Comparison of ENCODE assay signal across 8 cellular contexts in genomic region chr6:87832025-87832825, GRCh38.
DNase-seq lines count a peak whose midpoint lies in the region; ATAC-seq and TF ChIP-seq lines count a peak whose summit lies in the region.

No MANE protein-coding gene starts in this region.

- H3K79me2 ChIP-seq in neural cell (replicated peaks; ENCODE audit: insufficient read depth, low read length), result no peaks in the 10 kb centered on the region

- DNase-seq in NCI-H1092 treated with DMSO at 0.1 percent for 48 hours (lab: John Stamatoyannopoulos, UW) (peak; percentile 62), NCI-H1092 (lab: John Stamatoyannopoulos, UW) (no peak), RWPE2 (ENCODE audit: low spot score) (no peak), hepatic stellate cell (ENCODE audit: low spot score) (no peak)
- DNase-seq in effector memory CD4-positive, alpha-beta T cell, result no peak

- H3K4me3 ChIP-seq in RWPE2 (ENCODE audit: severe bottlenecking) (peak overlapping the region; percentile 29), neural cell (ENCODE audit: low read length) (peak overlapping the region; percentile 24)
- H3K4me3 ChIP-seq in effector memory CD4-positive, alpha-beta T cell (ENCODE audit: insufficient read depth, low read depth, low read length, poor library complexity, severe bottlenecking), result peak overlapping the region; percentile 46

- H3K9me3 Mint-ChIP-seq in IgD-negative memory B cell, result no peaks in the 10 kb centered on the region

- peaks cover 8% of the 10 kb centered on the region for H3F3A ChIP-seq in neural cell (ENCODE audit: insufficient read depth, low read length, poor library complexity, severe bottlenecking)

- peak; percentile 73 for TF ChIP-seq CTCF in RWPE2 (IDR thresholded peaks at IDR 0.05; ENCODE audit: poor library complexity, severe bottlenecking)
- peak; percentile 85 for TF ChIP-seq CTCF in neural cell (IDR thresholded peaks at IDR 0.05; ENCODE audit: poor library complexity, severe bottlenecking)

- H3K9ac ChIP-seq in neural cell (ENCODE audit: low read length), result peak overlapping the region; percentile 58

- H4K20me1 ChIP-seq in neural cell (ENCODE audit: insufficient read depth), result no peaks in the 10 kb centered on the region

- peaks cover 3% of the 10 kb centered on the region for H3K4me1 ChIP-seq in RWPE2 (ENCODE audit: insufficient read depth, poor library complexity, severe bottlenecking)
- H3K4me1 ChIP-seq in effector memory CD4-positive, alpha-beta T cell (ENCODE audit: control insufficient read depth, insufficient read depth, low read length, poor library complexity, severe bottlenecking), result peaks cover 5% of the 10 kb centered on the region

- H3K9me3 ChIP-seq in RWPE2 (ENCODE audit: severe bottlenecking), result no peaks in the 10 kb centered on the region
- no peaks in the 10 kb centered on the region for H3K9me3 ChIP-seq in effector memory CD4-positive, alpha-beta T cell (ENCODE audit: control insufficient read depth, low read length)
- H3K9me3 ChIP-seq in neural cell (ENCODE audit: low read length), result no peaks in the 10 kb centered on the region

- peak; percentile 88 for TF ChIP-seq RAD21 in neural cell (conservative IDR thresholded peaks at IDR 0.05)

- H3K27me3 Mint-ChIP-seq in IgD-negative memory B cell, result no peaks in the 10 kb centered on the region

- H3K36me3 Mint-ChIP-seq in IgD-negative memory B cell, result no peaks in the 10 kb centered on the region

- H3K36me3 ChIP-seq in RWPE2 (ENCODE audit: low read depth) (no peaks in the 10 kb centered on the region), neural cell (ENCODE audit: insufficient read depth, low read length) (no peaks in the 10 kb centered on the region)
- no peaks in the 10 kb centered on the region for H3K36me3 ChIP-seq in effector memory CD4-positive, alpha-beta T cell (ENCODE audit: control insufficient read depth, insufficient read depth, low read length)

- H2AFZ ChIP-seq in neural cell (ENCODE audit: low read depth, low read length), result no peak overlapping the region

- H3K27ac ChIP-seq in RWPE2 (ENCODE audit: poor library complexity, severe bottlenecking), result no peak overlapping the region
- peak overlapping the region; percentile 59 for H3K27ac ChIP-seq in effector memory CD4-positive, alpha-beta T cell (ENCODE audit: insufficient read depth, low read length, poor library complexity, severe bottlenecking)
- H3K27ac ChIP-seq in neural cell (ENCODE audit: low read length), result peak overlapping the region; percentile 93

- peak overlapping the region; percentile 83 to 97 (median 92) for H3K4me3 Mint-ChIP-seq in IgD-negative memory B cell

- H3K27ac Mint-ChIP-seq in IgD-negative memory B cell, result peak overlapping the region; percentile 55 to 96 (median 89)

- ATAC-seq in GM21515 (IDR thresholded peaks at IDR 0.05; ENCODE audit: unreplicated experiment), result peak; percentile 75
- ATAC-seq in RWPE2 (ENCODE audit: low read depth), result peak; percentile 77

- TF ChIP-seq EP300 in neural cell (conservative IDR thresholded peaks at IDR 0.05; ENCODE audit: poor library complexity, severe bottlenecking), result peak; percentile 97

- H3K27me3 ChIP-seq in RWPE2 (ENCODE audit: insufficient read depth, poor library complexity, severe bottlenecking) (no peaks in the 10 kb centered on the region), neural cell (ENCODE audit: insufficient read depth, low read depth, low read length) (no peaks in the 10 kb centered on the region)
- H3K27me3 ChIP-seq in effector memory CD4-positive, alpha-beta T cell (replicated peaks; ENCODE audit: control insufficient read depth, insufficient read depth, low read length, poor library complexity, severe bottlenecking), result no peaks in the 10 kb centered on the region

- peaks cover 11 to 14% (median 13%) of the 10 kb centered on the region in 3 donors for H3K4me1 Mint-ChIP-seq in IgD-negative memory B cell

- H3K9me2 ChIP-seq in neural cell (ENCODE audit: insufficient read depth, low read length), result no peaks in the 10 kb centered on the region

- peak overlapping the region; percentile 40 for H3K4me2 ChIP-seq in neural cell (ENCODE audit: low read length)

TF ChIP-seq in neural cell, 6 proteins besides CTCF, POLR2A, EP300 and RAD21:
- peak; percentile 85 for TF ChIP-seq SMC3 (conservative IDR thresholded peaks at IDR 0.05; ENCODE audit: poor library complexity)
- peak; percentile 67 for TF ChIP-seq REST (IDR thresholded peaks at IDR 0.05; ENCODE audit: borderline replicate concordance)
- peak; percentile 94 for TF ChIP-seq POLR2AphosphoS5 (IDR thresholded peaks at IDR 0.05)
- TF ChIP-seq TAF1 (IDR thresholded peaks at IDR 0.05; ENCODE audit: low read depth), result no peak
